ENCODE assay signal across 13 cellular contexts in the genomic region with DNA sequence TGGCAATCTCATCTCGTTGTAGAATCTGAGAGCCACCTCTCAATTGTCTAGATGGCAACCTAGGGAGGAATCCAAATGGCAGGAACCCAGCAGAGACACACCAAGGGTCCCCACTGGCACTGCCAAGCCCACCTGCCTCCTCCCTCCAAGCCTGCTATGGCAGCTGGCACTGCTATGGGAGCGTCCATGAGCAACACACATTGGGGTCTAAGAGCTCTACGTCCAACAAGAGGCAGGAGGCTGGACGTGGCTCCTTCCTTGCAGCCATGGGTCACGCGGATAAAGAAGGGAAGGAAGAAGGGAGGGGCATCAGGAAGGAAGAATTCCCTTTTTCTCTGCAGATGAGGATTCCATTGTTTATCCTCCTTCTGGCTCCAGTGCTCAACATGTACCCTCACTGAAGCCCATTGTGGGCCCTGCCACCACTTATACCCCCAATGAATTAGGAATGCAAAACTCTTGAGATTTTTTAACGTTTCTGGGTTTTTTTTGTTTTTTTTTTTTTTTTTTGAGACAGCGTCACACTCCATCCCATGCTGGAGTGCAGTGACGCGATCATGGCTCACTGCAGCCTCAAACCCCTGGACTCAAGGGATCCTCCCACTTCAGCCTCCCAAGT. TPM values are rescaled to one million over a fixed set of nuclear protein-coding genes. Genes with fewer than 3 reads are reported as not detected.
DNase-seq lines count a peak whose midpoint lies in the region; ATAC-seq, FAIRE-seq and TF ChIP-seq lines count a peak whose summit lies in the region.
"Had no signal": no experiment of that assay in that cellular context is flagged by ENCODE, and none has a peak within 500 bp of the region (broad histone marks: within the 10 kb centered on the region; RNA-seq: fewer than 3 reads in every experiment).

No MANE protein-coding gene starts in this region.

- H3K27me3 ChIP-seq in esophagus (ENCODE audit: control insufficient read depth in 1 of 2, insufficient read depth in 2 of 2, low read length in 2 of 2) (no peaks in the 10 kb centered on the region), sigmoid colon (no peaks in the 10 kb centered on the region), trophoblast cell (ENCODE audit: insufficient read depth, low read length) (no peaks in the 10 kb centered on the region)
- H3K27me3 ChIP-seq: tibial nerve had no signal

- TF ChIP-seq EP300 in A549 (IDR thresholded peaks at IDR 0.05) (no peak), sigmoid colon (IDR thresholded peaks at IDR 0.05) (no peak)

- no peak for TF ChIP-seq CTCF in A549 (IDR thresholded peaks at IDR 0.05)
- no peak for TF ChIP-seq CTCF in VCaP (conservative IDR thresholded peaks at IDR 0.05)
- no peak for TF ChIP-seq CTCF in sigmoid colon (IDR thresholded peaks at IDR 0.05)

- intact Hi-C loops in sigmoid colon (cut with DNase I) = no loop called here

- no peak overlapping the region for H4K8ac ChIP-seq in trophoblast cell (ENCODE audit: low read depth, low read length)

- no peak overlapping the region for H4K12ac ChIP-seq in trophoblast cell (ENCODE audit: low read depth, low read length)

- no peak overlapping the region for H3K4ac ChIP-seq in trophoblast cell (ENCODE audit: low read depth, low read length)

- no peak overlapping the region for H3K9ac ChIP-seq in trophoblast cell (ENCODE audit: low read length)

- WGBS in A549 (ENCODE audit: missing lambda C conversion rate) = 87% methylated on average over 9 of the region's 10 CpGs
- WGBS in esophagus, 2 donors = 87% methylated on average over 10 of the region's 10 CpGs
- 83 to 93% methylated on average over 10 of the region's 10 CpGs for WGBS in sigmoid colon, 2 donors
- no CpG with 5 or more reads among the region's 10 CpGs for WGBS in trophoblast cell (ENCODE audit: extremely low coverage, insufficient coverage, insufficient read length)

- CTCF ChIA-PET in A549 (lab: Yijun Ruan, JAX) = interaction anchor here (1.2 to 6.0 kb wide), 2 partner anchors 50 to 332 kb away, joined by 3 to 25 read pairs; no protein-coding TSS in a partner anchor

- POLR2A ChIA-PET in A549 (lab: Yijun Ruan, JAX) = interaction anchor here (1.7 kb wide), 1 partner anchor 16 kb away, joined by 11 read pairs; a partner anchor contains a TSS

- H3K9me3 ChIP-seq in A549 (no peaks in the 10 kb centered on the region), esophagus (ENCODE audit: control insufficient read depth in 2 of 2, insufficient read depth in 1 of 2, low read depth in 1 of 2, low read length in 1 of 2) (no peaks in the 10 kb centered on the region), sigmoid colon (no peaks in the 10 kb centered on the region), trophoblast cell (ENCODE audit: insufficient read depth, low read depth, low read length) (no peaks in the 10 kb centered on the region)
- H3K9me3 ChIP-seq: tibial nerve had no signal

- FAIRE-seq in A549 (lab: Jason Lieb, UNC) = no peak
- FAIRE-seq: bronchial epithelial cell had no signal

- ATAC-seq in A549 = no peak
- no peak for ATAC-seq in HG03108 (IDR thresholded peaks at IDR 0.05; ENCODE audit: unreplicated experiment)
- ATAC-seq: GM23338 had no signal

- no peak for TF ChIP-seq RAD21 in A549 (conservative IDR thresholded peaks at IDR 0.05 in 1 of 2, IDR thresholded peaks at IDR 0.05 in 1 of 2)

- H2AK5ac ChIP-seq in trophoblast cell (ENCODE audit: low read length) = no peak overlapping the region

- no peak overlapping the region for H3K18ac ChIP-seq in trophoblast cell (ENCODE audit: low read length)

- H3K14ac ChIP-seq in trophoblast cell (ENCODE audit: low read length) = no peak overlapping the region

- H3K27ac ChIP-seq in A549 (peak overlapping the region; percentile 89), VCaP (peak overlapping the region; percentile 13; the same call in 1 of the 2 replicates), esophagus (ENCODE audit: low read depth in 2 of 2, low read length in 1 of 2) (peak overlapping the region; percentile 14 to 69), sigmoid colon (peak overlapping the region; percentile 14 to 68 (median 58)), trophoblast cell (ENCODE audit: low read depth, low read length) (no peak overlapping the region)

- H2BK5ac ChIP-seq in trophoblast cell (ENCODE audit: low read depth, low read length, poor library complexity) = no peak overlapping the region

- H3K4me2 ChIP-seq in A549 (peak overlapping the region; percentile 80), trophoblast cell (ENCODE audit: low read length) (no peak overlapping the region)
- H3K4me2 ChIP-seq: GM23338 had no signal

- no peak overlapping the region for H2BK12ac ChIP-seq in trophoblast cell (ENCODE audit: low read length)

- no peaks in the 10 kb centered on the region for H3K79me1 ChIP-seq in trophoblast cell (ENCODE audit: low read length)

- no peaks in the 10 kb centered on the region for H3K79me2 ChIP-seq in trophoblast cell (ENCODE audit: control insufficient read depth, insufficient read depth, low read length, poor library complexity)

- H3K4me1 ChIP-seq in A549 (peaks cover 59% of the 10 kb centered on the region), esophagus (ENCODE audit: control insufficient read depth in 2 of 2, insufficient read depth in 2 of 2, low read length in 1 of 2) (peaks cover 0 to 10% of the 10 kb centered on the region in 2 donors), sigmoid colon (peaks cover 0 to 36% (median 34%) of the 10 kb centered on the region in 4 donors), trophoblast cell (ENCODE audit: control insufficient read depth in 1 of 2, insufficient read depth in 2 of 2, low read length in 2 of 2) (peaks cover 2 to 4% of the 10 kb centered on the region in 2 experiments)

- H2AFZ ChIP-seq in trophoblast cell (ENCODE audit: insufficient read depth, low read length, poor library complexity) = no peak overlapping the region
- H2AFZ ChIP-seq: GM23338 had no signal

- TF ChIP-seq POLR2A in A549 (IDR thresholded peaks at IDR 0.05; ENCODE audit: low read length) = no peak
- no peak for TF ChIP-seq POLR2A in sigmoid colon (IDR thresholded peaks at IDR 0.05)

- DNase-seq in A549 (ENCODE audit: low read depth in 1 of 2, low spot score in 1 of 2) = no peak
- DNase-seq in sigmoid colon = no peak
- DNase-seq in trophoblast cell = no peak
- no peak for DNase-seq in superior temporal gyrus (ENCODE audit: extremely low spot score)
- DNase-seq in RPMI8226 = no peak
- DNase-seq: NCI-H2081 treated with DMSO at 0.1 percent for 48 hours had no signal

- no peak overlapping the region for H2BK120ac ChIP-seq in trophoblast cell (ENCODE audit: insufficient read depth, low read length, poor library complexity)

- H3K36me3 ChIP-seq in esophagus (ENCODE audit: control insufficient read depth in 2 of 2, insufficient read depth in 2 of 2, low read length in 1 of 2) (no peaks in the 10 kb centered on the region), sigmoid colon (no peaks in the 10 kb centered on the region), trophoblast cell (ENCODE audit: control insufficient read depth in 1 of 2, insufficient read depth in 2 of 2, low read length in 2 of 2) (no peaks in the 10 kb centered on the region)
- H3K36me3 ChIP-seq: tibial nerve had no signal

- H3K4me3 ChIP-seq in A549 (peak overlapping the region; percentile 1; the same call in 1 of the 3 replicates), esophagus (ENCODE audit: low read depth in 1 of 2, low read length in 2 of 2) (no peak overlapping the region), sigmoid colon (no peak overlapping the region), trophoblast cell (ENCODE audit: low read depth, low read length) (no peak overlapping the region)
- H3K4me3 ChIP-seq: GM23338, tibial nerve had no signal

- no peak overlapping the region for H4K91ac ChIP-seq in trophoblast cell (ENCODE audit: low read depth, low read length)

- no peak overlapping the region for H3K23ac ChIP-seq in trophoblast cell (ENCODE audit: low read length)

TF ChIP-seq in A549, 52 proteins besides CTCF, POLR2A, EP300 and RAD21:
- TF ChIP-seq, protein P1, sequence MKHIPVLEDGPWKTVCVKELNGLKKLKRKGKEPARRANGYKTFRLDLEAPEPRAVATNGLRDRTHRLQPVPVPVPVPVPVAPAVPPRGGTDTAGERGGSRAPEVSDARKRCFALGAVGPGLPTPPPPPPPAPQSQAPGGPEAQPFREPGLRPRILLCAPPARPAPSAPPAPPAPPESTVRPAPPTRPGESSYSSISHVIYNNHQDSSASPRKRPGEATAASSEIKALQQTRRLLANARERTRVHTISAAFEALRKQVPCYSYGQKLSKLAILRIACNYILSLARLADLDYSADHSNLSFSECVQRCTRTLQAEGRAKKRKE (CRISPR knock-in tag; IDR thresholded peaks at IDR 0.05; ENCODE audit: low read depth) = peak; percentile 41; the same call in 1 of the 2 replicates
- no peak for TF ChIP-seq MYC (IDR thresholded peaks at IDR 0.05; ENCODE audit: borderline replicate concordance, low read length)

RNA-seq across cellular contexts. Expression of a gene that starts 17.3 kb away (rescaled TPM):
- polyA plus RNA-seq in A549 (2011; rRNA removed) (23.3 and 23.6 TPM in 2 replicates), A549 (2017; fragmentation: RNase III; extraction: RNeasy Plus Mini Kit Qiagen cat#74134 plus additional on column Dnase treatment) (8.5 to 10.2 TPM (median 9.9 TPM) in 3 replicates), esophagus (1 to 10 TPM; 5.0 to 7.5 TPM), sigmoid colon (10 to 100 TPM in 1 of 3 donors, 1 to 10 TPM in 2; 4.2 to 17.3 (median 5.3) TPM)
- 5.5 and 7.0 TPM in 2 replicates for polyA plus RNA-seq in A549 (2012; cell fraction: cytosol; rRNA removed)
- 7.2 and 9.0 TPM in 2 replicates for polyA plus RNA-seq in A549 (2012; cell fraction: nucleus; rRNA removed)
- 61.2 and 62.6 TPM in 2 replicates for polyA minus RNA-seq in A549 (2011; rRNA and poly(A)+ RNA removed)
- 10 to 100 TPM; 31.0 to 34.8 (median 34.4) TPM for total RNA-seq in sigmoid colon
- 5.1 TPM in 2 replicates for polyA plus RNA-seq in trophoblast cell (2013)

RNA-seq across cellular contexts. Expression of a gene that starts 51.4 kb away (rescaled TPM):
- polyA plus RNA-seq in A549 (2011; rRNA removed) = 7.6 and 8.5 TPM in 2 replicates
- 2.0 and 2.2 TPM in 2 replicates for polyA plus RNA-seq in A549 (2012; cell fraction: cytosol; rRNA removed)
- 12.2 and 12.8 TPM in 2 replicates for polyA plus RNA-seq in A549 (2012; cell fraction: nucleus; rRNA removed)
- 2.3 to 3.8 TPM (median 2.5 TPM) in 3 replicates for polyA plus RNA-seq in A549 (2017; fragmentation: RNase III; extraction: RNeasy Plus Mini Kit Qiagen cat#74134 plus additional on column Dnase treatment)
- 3.7 and 4.1 TPM in 2 replicates for polyA minus RNA-seq in A549 (2011; rRNA and poly(A)+ RNA removed)
- polyA plus RNA-seq in esophagus = under 1 TPM; 0.08 to 0.14 TPM
- 1 to 10 TPM in 1 of 4 donors, not detected in 3; 3.0 TPM for total RNA-seq in sigmoid colon
- under 1 TPM in 2 of 3 donors, not detected in 1; 0.12 to 0.60 TPM for polyA plus RNA-seq in sigmoid colon
- 25.4 and 25.7 TPM in 2 replicates for polyA plus RNA-seq in trophoblast cell (2013)
- total RNA-seq: LHCN-M2 had no signal
